ENCODE assay signal across 8 cellular contexts in the genomic region with DNA sequence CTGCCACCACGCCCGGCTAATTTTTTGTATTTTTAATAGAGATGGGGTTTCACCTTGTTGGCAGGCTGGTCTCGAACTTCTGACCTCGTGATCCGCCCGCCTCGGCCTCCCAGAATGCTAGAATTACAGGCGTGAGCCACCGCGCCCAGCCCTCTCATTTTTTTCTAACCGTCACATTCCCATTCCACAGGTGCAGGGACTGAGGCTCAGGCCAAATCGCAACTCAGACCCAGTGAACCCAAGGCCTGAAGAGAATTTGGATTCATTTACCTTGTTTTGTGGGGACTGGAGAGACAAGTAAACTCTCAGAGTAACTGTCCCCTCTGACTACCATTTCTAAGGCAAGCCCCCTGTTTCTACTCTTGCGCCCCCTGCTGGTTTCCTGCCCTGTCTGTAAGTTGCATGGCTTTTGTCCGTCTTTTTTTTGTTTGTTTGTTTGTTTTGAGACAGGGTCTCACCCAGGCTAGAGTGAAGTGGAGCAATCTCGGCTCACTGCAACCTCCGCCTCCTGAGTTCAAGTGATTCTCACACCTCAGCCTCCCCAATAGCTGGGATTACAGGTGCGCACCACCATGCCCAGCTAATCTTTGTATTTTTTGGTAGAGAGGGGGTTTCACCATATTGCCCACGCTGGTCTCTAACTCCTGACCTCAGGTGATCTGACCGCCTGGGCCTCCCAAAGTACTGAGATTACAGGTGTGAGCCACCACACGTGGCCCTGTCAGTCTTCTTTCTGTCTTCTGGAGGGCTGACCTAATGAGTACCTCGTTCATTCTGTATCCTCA. TPM values are rescaled to one million over a fixed set of nuclear protein-coding genes. Genes with fewer than 3 reads are reported as not detected.
DNase-seq lines count a peak whose midpoint lies in the region; ATAC-seq and TF ChIP-seq lines count a peak whose summit lies in the region.

No MANE protein-coding gene starts in this region.

- H3K27ac ChIP-seq in HL-60 (replicated peaks), result no peak overlapping the region

- ATAC-seq in GM18867 (IDR thresholded peaks at IDR 0.05; ENCODE audit: unreplicated experiment), result no peak

- H3K4me1 ChIP-seq in BE2C, result peaks cover 4% of the 10 kb centered on the region

- H3K27me3 ChIP-seq in BE2C (no peaks in the 10 kb centered on the region), HL-60 (ENCODE audit: insufficient read depth, poor library complexity, severe bottlenecking) (no peaks in the 10 kb centered on the region)

- H3K4me3 ChIP-seq in BE2C (ENCODE audit: low read depth, low read length) (no peak overlapping the region), HL-60 (replicated peaks; ENCODE audit: insufficient read depth, low read length) (no peak overlapping the region)

- peaks cover 7% of the 10 kb centered on the region for H3K36me3 ChIP-seq in BE2C

- DNase-seq in BE2C (peak; percentile 87), HL-60 (ENCODE audit: low read depth in 1 of 2, low spot score in 1 of 2) (peak in 1 of 2 experiments; percentile 72), T-helper 1 cell (peak; percentile 39 to 75 (median 62)), hepatic stellate cell (ENCODE audit: low spot score) (peak; percentile 68), GM19240 (ENCODE audit: insufficient read length, low spot score) (no peak)
- DNase-seq in activated naive CD8-positive, alpha-beta T cell treated with anti-CD3 and anti-CD28 coated beads, Interleukin-2, amount 50 U/mL, for 16 hours (ENCODE audit: low read depth, low spot score), result peak; percentile 69
- peak; percentile 78 to 79 for DNase-seq in stimulated activated CD4-positive, alpha-beta T cell treated with anti-CD3 and anti-CD28 coated beads, Interleukin-2, amount 100 ng/mL, for 48 hours

- TF ChIP-seq CTCF in BE2C (IDR thresholded peaks at IDR 0.05; ENCODE audit: low read depth, low read length) (peak; percentile 92), HL-60 (IDR thresholded peaks at IDR 0.05; ENCODE audit: insufficient read depth, low read length) (peak; percentile 45)

- H3K9me3 ChIP-seq in BE2C, result no peaks in the 10 kb centered on the region

RNA-seq across cellular contexts. Expression of gene STRN4, which starts 2.3 kb away (rescaled TPM):
- 237 TPM for polyA plus RNA-seq in BE2C (2012; ENCODE audit: insufficient read depth, insufficient read length, low read depth)

RNA-seq across cellular contexts. Expression of gene FKRP, which starts 2.7 kb away (rescaled TPM):
- polyA plus RNA-seq in BE2C (2012; ENCODE audit: insufficient read depth, insufficient read length, low read depth), result 29.4 TPM

RNA-seq across cellular contexts. Expression of gene PRKD2, which starts 31.6 kb away (rescaled TPM):
- 48.9 TPM for polyA plus RNA-seq in BE2C (2012; ENCODE audit: insufficient read depth, insufficient read length, low read depth)

RNA-seq across cellular contexts. Expression of gene SLC1A5, which starts 39.9 kb away (rescaled TPM):
- 164 TPM for polyA plus RNA-seq in BE2C (2012; ENCODE audit: insufficient read depth, insufficient read length, low read depth)
